In the genomic region with DNA sequence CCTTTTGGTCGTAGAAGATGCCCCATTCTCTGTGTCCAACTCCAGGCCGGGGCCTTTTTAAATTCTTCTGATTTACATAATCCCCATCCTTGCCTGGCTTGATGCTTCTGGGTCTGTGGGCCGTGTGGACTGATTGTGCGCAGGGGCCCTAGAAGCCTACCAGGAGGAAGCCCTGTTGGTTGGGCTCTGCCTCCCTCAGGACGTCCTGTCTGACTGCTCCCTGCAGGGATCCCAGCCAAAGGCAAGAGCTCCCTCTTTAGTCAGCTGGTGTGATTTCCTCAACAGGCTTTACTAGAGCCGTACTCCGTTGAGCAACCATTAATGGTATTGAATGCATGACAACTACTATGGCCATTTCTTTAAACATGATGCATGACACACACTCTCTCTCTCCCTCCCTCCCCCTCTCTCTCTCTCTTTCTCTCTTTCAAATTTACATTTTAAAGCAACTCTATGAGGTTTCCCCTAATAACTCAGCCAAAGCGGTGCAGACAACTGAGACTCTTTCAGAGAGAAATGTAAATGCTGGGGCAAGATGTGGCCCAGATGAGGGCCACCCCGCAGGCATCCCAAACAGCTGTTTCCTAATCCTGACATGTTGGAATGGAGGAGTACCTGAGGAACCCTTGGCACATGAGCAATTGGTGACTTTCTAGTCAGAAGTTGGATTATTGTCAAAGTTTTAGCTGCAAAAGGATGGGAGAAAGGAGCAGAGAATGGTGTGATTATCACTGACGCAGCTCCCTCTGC, we compare ENCODE assay signal across 1 cellular context.
TF ChIP-seq lines count a peak whose summit lies in the region.

No MANE protein-coding gene starts in this region.

TF ChIP-seq in WTC11, 78 proteins besides CTCF, POLR2A, EP300 and RAD21 (continued from another document):
- TF ChIP-seq, protein P1, sequence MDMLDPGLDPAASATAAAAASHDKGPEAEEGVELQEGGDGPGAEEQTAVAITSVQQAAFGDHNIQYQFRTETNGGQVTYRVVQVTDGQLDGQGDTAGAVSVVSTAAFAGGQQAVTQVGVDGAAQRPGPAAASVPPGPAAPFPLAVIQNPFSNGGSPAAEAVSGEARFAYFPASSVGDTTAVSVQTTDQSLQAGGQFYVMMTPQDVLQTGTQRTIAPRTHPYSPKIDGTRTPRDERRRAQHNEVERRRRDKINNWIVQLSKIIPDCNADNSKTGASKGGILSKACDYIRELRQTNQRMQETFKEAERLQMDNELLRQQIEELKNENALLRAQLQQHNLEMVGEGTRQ (CRISPR knock-in tag; IDR thresholded peaks at IDR 0.05), result no peak
- TF ChIP-seq, protein P2, sequence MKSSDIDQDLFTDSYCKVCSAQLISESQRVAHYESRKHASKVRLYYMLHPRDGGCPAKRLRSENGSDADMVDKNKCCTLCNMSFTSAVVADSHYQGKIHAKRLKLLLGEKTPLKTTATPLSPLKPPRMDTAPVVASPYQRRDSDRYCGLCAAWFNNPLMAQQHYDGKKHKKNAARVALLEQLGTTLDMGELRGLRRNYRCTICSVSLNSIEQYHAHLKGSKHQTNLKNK (CRISPR knock-in tag; IDR thresholded peaks at IDR 0.05), result no peak
- TF ChIP-seq CREB1 (CRISPR knock-in tag; IDR thresholded peaks at IDR 0.05) (no peak), ESRRA (CRISPR knock-in tag; IDR thresholded peaks at IDR 0.05; ENCODE audit: borderline replicate concordance) (no peak), NFE2L1 (CRISPR knock-in tag; IDR thresholded peaks at IDR 0.05) (no peak), OVOL2 (CRISPR knock-in tag; IDR thresholded peaks at IDR 0.05; ENCODE audit: borderline replicate concordance) (no peak), ZNF232 (CRISPR knock-in tag; IDR thresholded peaks at IDR 0.05) (no peak)
- TF ChIP-seq, protein P3, sequence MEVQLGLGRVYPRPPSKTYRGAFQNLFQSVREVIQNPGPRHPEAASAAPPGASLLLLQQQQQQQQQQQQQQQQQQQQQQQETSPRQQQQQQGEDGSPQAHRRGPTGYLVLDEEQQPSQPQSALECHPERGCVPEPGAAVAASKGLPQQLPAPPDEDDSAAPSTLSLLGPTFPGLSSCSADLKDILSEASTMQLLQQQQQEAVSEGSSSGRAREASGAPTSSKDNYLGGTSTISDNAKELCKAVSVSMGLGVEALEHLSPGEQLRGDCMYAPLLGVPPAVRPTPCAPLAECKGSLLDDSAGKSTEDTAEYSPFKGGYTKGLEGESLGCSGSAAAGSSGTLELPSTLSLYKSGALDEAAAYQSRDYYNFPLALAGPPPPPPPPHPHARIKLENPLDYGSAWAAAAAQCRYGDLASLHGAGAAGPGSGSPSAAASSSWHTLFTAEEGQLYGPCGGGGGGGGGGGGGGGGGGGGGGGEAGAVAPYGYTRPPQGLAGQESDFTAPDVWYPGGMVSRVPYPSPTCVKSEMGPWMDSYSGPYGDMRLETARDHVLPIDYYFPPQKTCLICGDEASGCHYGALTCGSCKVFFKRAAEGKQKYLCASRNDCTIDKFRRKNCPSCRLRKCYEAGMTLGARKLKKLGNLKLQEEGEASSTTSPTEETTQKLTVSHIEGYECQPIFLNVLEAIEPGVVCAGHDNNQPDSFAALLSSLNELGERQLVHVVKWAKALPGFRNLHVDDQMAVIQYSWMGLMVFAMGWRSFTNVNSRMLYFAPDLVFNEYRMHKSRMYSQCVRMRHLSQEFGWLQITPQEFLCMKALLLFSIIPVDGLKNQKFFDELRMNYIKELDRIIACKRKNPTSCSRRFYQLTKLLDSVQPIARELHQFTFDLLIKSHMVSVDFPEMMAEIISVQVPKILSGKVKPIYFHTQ (CRISPR knock-in tag; IDR thresholded peaks at IDR 0.05), result no peak
- TF ChIP-seq, protein P4, sequence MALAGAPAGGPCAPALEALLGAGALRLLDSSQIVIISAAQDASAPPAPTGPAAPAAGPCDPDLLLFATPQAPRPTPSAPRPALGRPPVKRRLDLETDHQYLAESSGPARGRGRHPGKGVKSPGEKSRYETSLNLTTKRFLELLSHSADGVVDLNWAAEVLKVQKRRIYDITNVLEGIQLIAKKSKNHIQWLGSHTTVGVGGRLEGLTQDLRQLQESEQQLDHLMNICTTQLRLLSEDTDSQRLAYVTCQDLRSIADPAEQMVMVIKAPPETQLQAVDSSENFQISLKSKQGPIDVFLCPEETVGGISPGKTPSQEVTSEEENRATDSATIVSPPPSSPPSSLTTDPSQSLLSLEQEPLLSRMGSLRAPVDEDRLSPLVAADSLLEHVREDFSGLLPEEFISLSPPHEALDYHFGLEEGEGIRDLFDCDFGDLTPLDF (CRISPR knock-in tag; IDR thresholded peaks at IDR 0.05), result no peak
- TF ChIP-seq, protein P5, sequence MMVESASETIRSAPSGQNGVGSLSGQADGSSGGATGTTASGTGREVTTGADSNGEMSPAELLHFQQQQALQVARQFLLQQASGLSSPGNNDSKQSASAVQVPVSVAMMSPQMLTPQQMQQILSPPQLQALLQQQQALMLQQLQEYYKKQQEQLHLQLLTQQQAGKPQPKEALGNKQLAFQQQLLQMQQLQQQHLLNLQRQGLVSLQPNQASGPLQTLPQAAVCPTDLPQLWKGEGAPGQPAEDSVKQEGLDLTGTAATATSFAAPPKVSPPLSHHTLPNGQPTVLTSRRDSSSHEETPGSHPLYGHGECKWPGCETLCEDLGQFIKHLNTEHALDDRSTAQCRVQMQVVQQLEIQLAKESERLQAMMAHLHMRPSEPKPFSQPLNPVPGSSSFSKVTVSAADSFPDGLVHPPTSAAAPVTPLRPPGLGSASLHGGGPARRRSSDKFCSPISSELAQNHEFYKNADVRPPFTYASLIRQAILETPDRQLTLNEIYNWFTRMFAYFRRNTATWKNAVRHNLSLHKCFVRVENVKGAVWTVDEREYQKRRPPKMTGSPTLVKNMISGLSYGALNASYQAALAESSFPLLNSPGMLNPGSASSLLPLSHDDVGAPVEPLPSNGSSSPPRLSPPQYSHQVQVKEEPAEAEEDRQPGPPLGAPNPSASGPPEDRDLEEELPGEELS (CRISPR knock-in tag; IDR thresholded peaks at IDR 0.05), result no peak
- TF ChIP-seq, protein P6, sequence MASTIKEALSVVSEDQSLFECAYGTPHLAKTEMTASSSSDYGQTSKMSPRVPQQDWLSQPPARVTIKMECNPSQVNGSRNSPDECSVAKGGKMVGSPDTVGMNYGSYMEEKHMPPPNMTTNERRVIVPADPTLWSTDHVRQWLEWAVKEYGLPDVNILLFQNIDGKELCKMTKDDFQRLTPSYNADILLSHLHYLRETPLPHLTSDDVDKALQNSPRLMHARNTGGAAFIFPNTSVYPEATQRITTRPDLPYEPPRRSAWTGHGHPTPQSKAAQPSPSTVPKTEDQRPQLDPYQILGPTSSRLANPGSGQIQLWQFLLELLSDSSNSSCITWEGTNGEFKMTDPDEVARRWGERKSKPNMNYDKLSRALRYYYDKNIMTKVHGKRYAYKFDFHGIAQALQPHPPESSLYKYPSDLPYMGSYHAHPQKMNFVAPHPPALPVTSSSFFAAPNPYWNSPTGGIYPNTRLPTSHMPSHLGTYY (CRISPR knock-in tag; IDR thresholded peaks at IDR 0.05), result no peak
- TF ChIP-seq, protein P7, sequence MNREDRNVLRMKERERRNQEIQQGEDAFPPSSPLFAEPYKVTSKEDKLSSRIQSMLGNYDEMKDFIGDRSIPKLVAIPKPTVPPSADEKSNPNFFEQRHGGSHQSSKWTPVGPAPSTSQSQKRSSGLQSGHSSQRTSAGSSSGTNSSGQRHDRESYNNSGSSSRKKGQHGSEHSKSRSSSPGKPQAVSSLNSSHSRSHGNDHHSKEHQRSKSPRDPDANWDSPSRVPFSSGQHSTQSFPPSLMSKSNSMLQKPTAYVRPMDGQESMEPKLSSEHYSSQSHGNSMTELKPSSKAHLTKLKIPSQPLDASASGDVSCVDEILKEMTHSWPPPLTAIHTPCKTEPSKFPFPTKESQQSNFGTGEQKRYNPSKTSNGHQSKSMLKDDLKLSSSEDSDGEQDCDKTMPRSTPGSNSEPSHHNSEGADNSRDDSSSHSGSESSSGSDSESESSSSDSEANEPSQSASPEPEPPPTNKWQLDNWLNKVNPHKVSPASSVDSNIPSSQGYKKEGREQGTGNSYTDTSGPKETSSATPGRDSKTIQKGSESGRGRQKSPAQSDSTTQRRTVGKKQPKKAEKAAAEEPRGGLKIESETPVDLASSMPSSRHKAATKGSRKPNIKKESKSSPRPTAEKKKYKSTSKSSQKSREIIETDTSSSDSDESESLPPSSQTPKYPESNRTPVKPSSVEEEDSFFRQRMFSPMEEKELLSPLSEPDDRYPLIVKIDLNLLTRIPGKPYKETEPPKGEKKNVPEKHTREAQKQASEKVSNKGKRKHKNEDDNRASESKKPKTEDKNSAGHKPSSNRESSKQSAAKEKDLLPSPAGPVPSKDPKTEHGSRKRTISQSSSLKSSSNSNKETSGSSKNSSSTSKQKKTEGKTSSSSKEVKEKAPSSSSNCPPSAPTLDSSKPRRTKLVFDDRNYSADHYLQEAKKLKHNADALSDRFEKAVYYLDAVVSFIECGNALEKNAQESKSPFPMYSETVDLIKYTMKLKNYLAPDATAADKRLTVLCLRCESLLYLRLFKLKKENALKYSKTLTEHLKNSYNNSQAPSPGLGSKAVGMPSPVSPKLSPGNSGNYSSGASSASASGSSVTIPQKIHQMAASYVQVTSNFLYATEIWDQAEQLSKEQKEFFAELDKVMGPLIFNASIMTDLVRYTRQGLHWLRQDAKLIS (CRISPR knock-in tag; IDR thresholded peaks at IDR 0.05; ENCODE audit: borderline replicate concordance), result no peak
- TF ChIP-seq, protein P8, sequence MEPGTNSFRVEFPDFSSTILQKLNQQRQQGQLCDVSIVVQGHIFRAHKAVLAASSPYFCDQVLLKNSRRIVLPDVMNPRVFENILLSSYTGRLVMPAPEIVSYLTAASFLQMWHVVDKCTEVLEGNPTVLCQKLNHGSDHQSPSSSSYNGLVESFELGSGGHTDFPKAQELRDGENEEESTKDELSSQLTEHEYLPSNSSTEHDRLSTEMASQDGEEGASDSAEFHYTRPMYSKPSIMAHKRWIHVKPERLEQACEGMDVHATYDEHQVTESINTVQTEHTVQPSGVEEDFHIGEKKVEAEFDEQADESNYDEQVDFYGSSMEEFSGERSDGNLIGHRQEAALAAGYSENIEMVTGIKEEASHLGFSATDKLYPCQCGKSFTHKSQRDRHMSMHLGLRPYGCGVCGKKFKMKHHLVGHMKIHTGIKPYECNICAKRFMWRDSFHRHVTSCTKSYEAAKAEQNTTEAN (CRISPR knock-in tag; IDR thresholded peaks at IDR 0.05), result no peak
TF ChIP-seq in WTC11: peak in this region for 0.
